Comparison of ENCODE assay signal across 1 cellular context in the genomic region with DNA sequence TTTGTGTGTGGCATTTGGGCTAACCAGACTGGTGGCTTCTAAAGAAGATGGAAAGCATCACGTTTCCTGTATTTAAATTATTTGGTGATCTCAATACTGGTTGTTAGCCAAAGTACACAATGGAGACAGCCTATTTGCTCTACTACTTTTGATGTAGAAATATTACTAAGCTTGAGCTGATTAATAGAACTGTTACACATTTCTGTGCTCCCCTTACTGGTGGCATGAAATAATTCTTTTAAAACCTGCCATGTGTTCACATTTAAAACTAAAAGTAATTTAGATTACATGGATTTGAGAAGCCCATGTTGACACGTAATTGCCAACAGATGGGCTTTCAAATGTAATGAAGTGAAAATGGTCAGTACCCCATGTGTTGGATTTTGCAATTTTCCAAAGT.
TF ChIP-seq lines count a peak whose summit lies in the region.

No MANE protein-coding gene starts in this region.

TF ChIP-seq in IMR-90, 13 proteins besides CTCF, POLR2A, EP300 and RAD21 (continued from another document):
- TF ChIP-seq, protein P1, sequence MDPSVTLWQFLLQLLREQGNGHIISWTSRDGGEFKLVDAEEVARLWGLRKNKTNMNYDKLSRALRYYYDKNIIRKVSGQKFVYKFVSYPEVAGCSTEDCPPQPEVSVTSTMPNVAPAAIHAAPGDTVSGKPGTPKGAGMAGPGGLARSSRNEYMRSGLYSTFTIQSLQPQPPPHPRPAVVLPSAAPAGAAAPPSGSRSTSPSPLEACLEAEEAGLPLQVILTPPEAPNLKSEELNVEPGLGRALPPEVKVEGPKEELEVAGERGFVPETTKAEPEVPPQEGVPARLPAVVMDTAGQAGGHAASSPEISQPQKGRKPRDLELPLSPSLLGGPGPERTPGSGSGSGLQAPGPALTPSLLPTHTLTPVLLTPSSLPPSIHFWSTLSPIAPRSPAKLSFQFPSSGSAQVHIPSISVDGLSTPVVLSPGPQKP (IDR thresholded peaks at IDR 0.05; ENCODE audit: borderline replicate concordance, low read depth, low read length) = no peak
- TF ChIP-seq RCOR1 (IDR thresholded peaks at IDR 0.05; ENCODE audit: insufficient replicate concordance, low read length) (no peak), FOS (IDR thresholded peaks at IDR 0.05; ENCODE audit: low read depth, low read length) (no peak)
